1 cellular context compared by ENCODE assay signal in the genomic region with DNA sequence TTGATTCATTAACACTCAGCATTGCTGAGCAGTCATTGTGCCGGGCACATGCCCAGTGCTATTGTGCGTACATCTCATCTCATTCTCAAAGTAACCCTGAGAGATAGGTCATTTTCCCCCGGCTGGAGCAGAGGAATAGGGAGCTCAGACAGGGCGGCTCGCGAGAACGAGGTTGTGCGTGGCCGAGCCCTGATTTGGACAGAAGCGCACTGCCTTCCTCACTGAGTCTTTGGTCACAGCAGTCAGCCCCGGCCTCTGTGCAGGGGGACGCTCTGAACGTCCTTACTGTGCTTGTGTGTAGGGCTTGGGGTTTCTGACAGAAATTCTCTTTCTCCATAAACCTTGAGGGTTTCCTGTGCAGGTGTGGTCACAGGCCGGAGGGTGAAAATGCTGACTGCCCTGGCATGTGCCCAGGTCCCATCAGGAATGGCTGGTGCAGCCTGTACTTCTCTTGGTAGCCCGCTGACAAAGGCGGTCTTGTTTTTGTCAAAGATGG.
TF ChIP-seq lines count a peak whose summit lies in the region.

No MANE protein-coding gene starts in this region.

TF ChIP-seq in GM23338, 12 proteins besides CTCF, POLR2A, EP300 and RAD21 (continued from another document):
- TF ChIP-seq, protein P1, sequence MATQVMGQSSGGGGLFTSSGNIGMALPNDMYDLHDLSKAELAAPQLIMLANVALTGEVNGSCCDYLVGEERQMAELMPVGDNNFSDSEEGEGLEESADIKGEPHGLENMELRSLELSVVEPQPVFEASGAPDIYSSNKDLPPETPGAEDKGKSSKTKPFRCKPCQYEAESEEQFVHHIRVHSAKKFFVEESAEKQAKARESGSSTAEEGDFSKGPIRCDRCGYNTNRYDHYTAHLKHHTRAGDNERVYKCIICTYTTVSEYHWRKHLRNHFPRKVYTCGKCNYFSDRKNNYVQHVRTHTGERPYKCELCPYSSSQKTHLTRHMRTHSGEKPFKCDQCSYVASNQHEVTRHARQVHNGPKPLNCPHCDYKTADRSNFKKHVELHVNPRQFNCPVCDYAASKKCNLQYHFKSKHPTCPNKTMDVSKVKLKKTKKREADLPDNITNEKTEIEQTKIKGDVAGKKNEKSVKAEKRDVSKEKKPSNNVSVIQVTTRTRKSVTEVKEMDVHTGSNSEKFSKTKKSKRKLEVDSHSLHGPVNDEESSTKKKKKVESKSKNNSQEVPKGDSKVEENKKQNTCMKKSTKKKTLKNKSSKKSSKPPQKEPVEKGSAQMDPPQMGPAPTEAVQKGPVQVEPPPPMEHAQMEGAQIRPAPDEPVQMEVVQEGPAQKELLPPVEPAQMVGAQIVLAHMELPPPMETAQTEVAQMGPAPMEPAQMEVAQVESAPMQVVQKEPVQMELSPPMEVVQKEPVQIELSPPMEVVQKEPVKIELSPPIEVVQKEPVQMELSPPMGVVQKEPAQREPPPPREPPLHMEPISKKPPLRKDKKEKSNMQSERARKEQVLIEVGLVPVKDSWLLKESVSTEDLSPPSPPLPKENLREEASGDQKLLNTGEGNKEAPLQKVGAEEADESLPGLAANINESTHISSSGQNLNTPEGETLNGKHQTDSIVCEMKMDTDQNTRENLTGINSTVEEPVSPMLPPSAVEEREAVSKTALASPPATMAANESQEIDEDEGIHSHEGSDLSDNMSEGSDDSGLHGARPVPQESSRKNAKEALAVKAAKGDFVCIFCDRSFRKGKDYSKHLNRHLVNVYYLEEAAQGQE (IDR thresholded peaks at IDR 0.05; ENCODE audit: unreplicated experiment) = no peak
- TF ChIP-seq JUNB (IDR thresholded peaks at IDR 0.05; ENCODE audit: unreplicated experiment) = no peak
